In genomic region chr6:53301801-53302537, GRCh38 we compare ENCODE assay signal across 2 cellular contexts.
TF ChIP-seq lines count a peak whose summit lies in the region.

No MANE protein-coding gene starts in this region.

TF ChIP-seq in SK-N-SH, 30 proteins besides CTCF, POLR2A, EP300 and RAD21 (continued from another document):
- no peak for TF ChIP-seq REST (IDR thresholded peaks at IDR 0.05; ENCODE audit: low read depth, low read length)
- no peak for TF ChIP-seq RFX5 (IDR thresholded peaks at IDR 0.05; ENCODE audit: low read length)
- TF ChIP-seq, protein P1, sequence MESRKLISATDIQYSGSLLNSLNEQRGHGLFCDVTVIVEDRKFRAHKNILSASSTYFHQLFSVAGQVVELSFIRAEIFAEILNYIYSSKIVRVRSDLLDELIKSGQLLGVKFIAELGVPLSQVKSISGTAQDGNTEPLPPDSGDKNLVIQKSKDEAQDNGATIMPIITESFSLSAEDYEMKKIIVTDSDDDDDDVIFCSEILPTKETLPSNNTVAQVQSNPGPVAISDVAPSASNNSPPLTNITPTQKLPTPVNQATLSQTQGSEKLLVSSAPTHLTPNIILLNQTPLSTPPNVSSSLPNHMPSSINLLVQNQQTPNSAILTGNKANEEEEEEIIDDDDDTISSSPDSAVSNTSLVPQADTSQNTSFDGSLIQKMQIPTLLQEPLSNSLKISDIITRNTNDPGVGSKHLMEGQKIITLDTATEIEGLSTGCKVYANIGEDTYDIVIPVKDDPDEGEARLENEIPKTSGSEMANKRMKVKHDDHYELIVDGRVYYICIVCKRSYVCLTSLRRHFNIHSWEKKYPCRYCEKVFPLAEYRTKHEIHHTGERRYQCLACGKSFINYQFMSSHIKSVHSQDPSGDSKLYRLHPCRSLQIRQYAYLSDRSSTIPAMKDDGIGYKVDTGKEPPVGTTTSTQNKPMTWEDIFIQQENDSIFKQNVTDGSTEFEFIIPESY (IDR thresholded peaks at IDR 0.05; ENCODE audit: borderline replicate concordance, low read depth), result no peak

TF ChIP-seq in SK-N-SH treated with all-trans-retinoic acid at 6 μM for 48 hours, 23 proteins besides CTCF, POLR2A, EP300 and RAD21 (continued from another document):
- no peak for TF ChIP-seq POU6F1 (CRISPR knock-in tag; IDR thresholded peaks at IDR 0.05; ENCODE audit: borderline replicate concordance, low read depth)
- no peak for TF ChIP-seq ZC3H10 (CRISPR knock-in tag; IDR thresholded peaks at IDR 0.05)
TF ChIP-seq in SK-N-SH treated with all-trans-retinoic acid at 6 μM for 48 hours: peak in this region for 0.
